In the genomic region with DNA sequence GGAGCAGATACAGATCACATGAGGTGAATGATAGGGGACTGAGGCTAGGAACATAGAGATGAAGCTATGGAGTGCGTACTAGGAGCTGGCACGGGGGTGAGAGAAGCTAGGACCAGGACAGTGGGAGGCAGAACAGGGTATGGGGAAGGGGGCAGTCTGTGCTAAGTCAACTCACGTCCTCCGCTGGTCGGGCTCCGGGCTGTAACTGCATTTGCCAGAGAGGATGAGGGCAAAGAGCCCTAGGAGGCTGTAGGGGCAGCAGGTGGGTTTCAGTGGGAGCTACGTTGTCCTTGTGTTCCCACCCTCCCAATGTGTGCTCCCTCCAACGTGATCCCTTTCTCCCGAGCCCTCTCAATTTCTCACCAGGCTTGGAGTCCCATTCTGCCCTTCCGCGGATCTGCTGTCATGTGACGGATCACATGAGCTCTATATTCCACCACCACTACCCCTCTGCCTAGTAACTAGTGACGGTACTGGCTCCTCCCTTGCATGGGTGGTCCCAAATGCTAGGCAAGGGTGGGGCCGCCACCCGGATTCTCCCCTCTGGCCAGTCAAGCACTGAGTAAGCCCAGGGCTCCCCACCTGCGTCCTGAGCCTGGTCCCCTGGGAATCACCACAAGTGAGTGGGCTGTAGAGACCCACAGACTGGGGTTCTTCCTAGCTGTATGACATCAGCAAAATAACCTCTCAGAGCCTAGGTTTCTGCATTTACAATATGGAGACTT, we compare ENCODE assay signal across 8 cellular contexts. TPM values are rescaled to one million over a fixed set of nuclear protein-coding genes. Genes with fewer than 3 reads are reported as not detected.
DNase-seq lines count a peak whose midpoint lies in the region; ATAC-seq and TF ChIP-seq lines count a peak whose summit lies in the region.

Gene TPP1, minus strand, starts transcription at position 402 of the 725 bp plus-strand sequence. Its CDS starts 22 bp downstream, at position 380.

- H3K4me1 ChIP-seq in SK-N-SH (ENCODE audit: control insufficient read depth in 1 of 2, insufficient read depth in 2 of 2, low read depth in 1 of 2, low read length in 1 of 2) (peaks cover 7 to 9% of the 10 kb centered on the region in 2 experiments; a peak in 3 of 4 replicates), testis (no peaks in the 10 kb centered on the region)

- intact Hi-C loops in testis (cut with DNase I; ENCODE audit: low total_unique reads): no loop called here

- CTCF ChIA-PET in GM10248 (lab: Yijun Ruan, JAX) (interaction anchor here (1.1 to 2.9 kb wide), 16 partner anchors 8 to 118 kb away, joined by 3 to 20 read pairs (median 5); partner anchors contain the start of genes ILK, MRPL17 and RRP8), SK-N-SH (lab: Yijun Ruan, JAX) (interaction anchor here (0.6 to 1.9 kb wide), 9 partner anchors 11 to 240 kb away, joined by 3 to 5 read pairs (median 3); no protein-coding TSS in a partner anchor)

- ATAC-seq in HG02610 (IDR thresholded peaks at IDR 0.05; ENCODE audit: unreplicated experiment): peak; percentile 96
- ATAC-seq in omental fat pad (ENCODE audit: low FRiP score): peak; percentile 96

- H3K27me3 ChIP-seq in SK-N-SH (ENCODE audit: insufficient read depth) (no peaks in the 10 kb centered on the region), testis (no peaks in the 10 kb centered on the region)

- POLR2A ChIA-PET in GM10248 (lab: Yijun Ruan, JAX) (interaction anchor here (0.7 to 2.6 kb wide), 6 partner anchors 15 to 143 kb away, joined by 3 to 12 read pairs (median 4); partner anchors contain the start of genes ARFIP2, ILK, MRPL17 and TIMM10B), SK-N-SH (lab: Yijun Ruan, JAX) (interaction anchor here (0.6 to 4.5 kb wide), 6 partner anchors 11 to 78 kb away, joined by 3 to 29 read pairs (median 6); partner anchors contain the start of genes ILK and MRPL17)

- H2AFZ ChIP-seq in SK-N-SH (ENCODE audit: low read depth): peak within 1 kb of the TSS; percentile 94

- WGBS in SK-N-SH (ENCODE audit: low lambda C conversion rate): 0% methylated on average over 13 of the region's 16 CpGs
- 10 to 22% methylated on average over 14 to 16 of the region's 16 CpGs for WGBS in testis, 2 donors

- H3K9ac ChIP-seq in SK-N-SH: peak within 1 kb of the TSS; percentile 62

- TF ChIP-seq CTCF in GM10248 (IDR thresholded peaks at IDR 0.05; ENCODE audit: control extremely low read depth, extremely low read depth, low read depth, missing control alignments) (no peak), SK-N-SH (IDR thresholded peaks at IDR 0.05) (no peak), omental fat pad (IDR thresholded peaks at IDR 0.05) (no peak), testis (IDR thresholded peaks at IDR 0.05) (no peak)

- peaks cover 5% of the 10 kb centered on the region for H3F3A ChIP-seq in SK-N-SH (replicated peaks; ENCODE audit: insufficient read depth)

- H4K20me1 ChIP-seq in SK-N-SH (ENCODE audit: insufficient read depth): no peaks in the 10 kb centered on the region

- H3K9me3 ChIP-seq in SK-N-SH: no peaks in the 10 kb centered on the region
- no peaks in the 10 kb centered on the region for H3K9me3 ChIP-seq in testis

- TF ChIP-seq EP300 in SK-N-SH (IDR thresholded peaks at IDR 0.05; ENCODE audit: borderline replicate concordance in 1 of 2, low read depth in 1 of 2, low read length in 1 of 2): no peak

- peaks cover 15% of the 10 kb centered on the region; the same call in 1 of the 2 replicates for H3K79me2 ChIP-seq in SK-N-SH (ENCODE audit: insufficient read depth)

- DNase-seq in GM10248 (ENCODE audit: extremely low spot score) (peak; percentile 97), NCI-H1092 (lab: John Stamatoyannopoulos, UW) (peak; percentile 92), SK-N-SH (peak; percentile 97), glomerular endothelial cell (ENCODE audit: extremely low read depth, low read depth, low spot score) (peak; percentile 85), omental fat pad (ENCODE audit: low spot score) (peak; percentile 89), testis (peak; percentile 96)
- peak; percentile 86 for DNase-seq in activated naive CD4-positive, alpha-beta T cell treated with anti-CD3 and anti-CD28 coated beads, Interleukin-2, amount 50 U/mL, for 16 hours

- peak; percentile 73 for TF ChIP-seq POLR2A in testis (IDR thresholded peaks at IDR 0.05)

- H3K9me2 ChIP-seq in SK-N-SH: no peaks in the 10 kb centered on the region

- peak within 1 kb of the TSS; percentile 68 to 90 for H3K4me3 ChIP-seq in SK-N-SH (ENCODE audit: low read depth in 2 of 2, low read length in 1 of 2)
- H3K4me3 ChIP-seq in testis: peak within 1 kb of the TSS; percentile 64 to 75

- H3K36me3 ChIP-seq in SK-N-SH (replicated peaks in 1 of 2; ENCODE audit: control insufficient read depth in 1 of 2, insufficient read depth in 2 of 2, low read length in 1 of 2) (peaks cover 0 to 23% of the 10 kb centered on the region in 2 experiments), testis (ENCODE audit: low read depth, missing control alignments) (no peaks in the 10 kb centered on the region)

- peak within 1 kb of the TSS; percentile 97 for H3K4me2 ChIP-seq in SK-N-SH

- H3K27ac ChIP-seq in SK-N-SH (ENCODE audit: low read depth in 2 of 2, low read length in 1 of 2) (peak within 1 kb of the TSS; percentile 49 to 51; a peak in 2 of 4 replicates), testis (peak within 1 kb of the TSS; percentile 86 to 87)

- TF ChIP-seq RAD21 in SK-N-SH (IDR thresholded peaks at IDR 0.05; ENCODE audit: low read length): no peak

TF ChIP-seq in SK-N-SH, 30 proteins besides CTCF, POLR2A, EP300 and RAD21:
- TF ChIP-seq SMC3 (IDR thresholded peaks at IDR 0.05; ENCODE audit: low read depth, low read length) (no peak), ELF1 (IDR thresholded peaks at IDR 0.05) (peak; percentile 70), GABPA (IDR thresholded peaks at IDR 0.05; ENCODE audit: low read depth) (no peak), POLR2AphosphoS5 (IDR thresholded peaks at IDR 0.05; ENCODE audit: low read depth, low read length) (peak; percentile 82), MXI1 (IDR thresholded peaks at IDR 0.05; ENCODE audit: low read depth, low read length) (0 out of 2 replicates have a peak, but pooled peaks have one; percentile 64), TEAD4 (IDR thresholded peaks at IDR 0.05; ENCODE audit: borderline replicate concordance, insufficient read depth) (no peak), USF1 (IDR thresholded peaks at IDR 0.05; ENCODE audit: borderline replicate concordance, low read depth) (peak; percentile 99), TAF1 (IDR thresholded peaks at IDR 0.05; ENCODE audit: borderline replicate concordance, low read depth, low read length) (peak; percentile 56; the same call in 1 of the 2 replicates), CHD2 (IDR thresholded peaks at IDR 0.05; ENCODE audit: low read length, partially characterized antibody) (peak; percentile 38), TCF12 (IDR thresholded peaks at IDR 0.05) (peak; percentile 19; the same call in 1 of the 2 replicates), USF2 (IDR thresholded peaks at IDR 0.05; ENCODE audit: borderline replicate concordance, low read depth, low read length) (peak; percentile 98), RCOR1 (IDR thresholded peaks at IDR 0.05; ENCODE audit: low read length) (peak; percentile 51; the same call in 1 of the 2 replicates), SIN3A (IDR thresholded peaks at IDR 0.05; ENCODE audit: borderline replicate concordance, low read depth, low read length) (peak; percentile 86), RFX5 (IDR thresholded peaks at IDR 0.05; ENCODE audit: low read length) (peak; percentile 100), MEF2A (IDR thresholded peaks at IDR 0.05; ENCODE audit: borderline replicate concordance, low read depth) (no peak)
- TF ChIP-seq, protein P1, sequence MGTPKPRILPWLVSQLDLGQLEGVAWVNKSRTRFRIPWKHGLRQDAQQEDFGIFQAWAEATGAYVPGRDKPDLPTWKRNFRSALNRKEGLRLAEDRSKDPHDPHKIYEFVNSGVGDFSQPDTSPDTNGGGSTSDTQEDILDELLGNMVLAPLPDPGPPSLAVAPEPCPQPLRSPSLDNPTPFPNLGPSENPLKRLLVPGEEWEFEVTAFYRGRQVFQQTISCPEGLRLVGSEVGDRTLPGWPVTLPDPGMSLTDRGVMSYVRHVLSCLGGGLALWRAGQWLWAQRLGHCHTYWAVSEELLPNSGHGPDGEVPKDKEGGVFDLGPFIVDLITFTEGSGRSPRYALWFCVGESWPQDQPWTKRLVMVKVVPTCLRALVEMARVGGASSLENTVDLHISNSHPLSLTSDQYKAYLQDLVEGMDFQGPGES (IDR thresholded peaks at IDR 0.05; ENCODE audit: low read depth, low read length): no peak; the same call in 1 of the 2 replicates
- TF ChIP-seq, protein P2, sequence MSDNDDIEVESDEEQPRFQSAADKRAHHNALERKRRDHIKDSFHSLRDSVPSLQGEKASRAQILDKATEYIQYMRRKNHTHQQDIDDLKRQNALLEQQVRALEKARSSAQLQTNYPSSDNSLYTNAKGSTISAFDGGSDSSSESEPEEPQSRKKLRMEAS (IDR thresholded peaks at IDR 0.05; ENCODE audit: low read depth): 0 out of 2 replicates have a peak, but pooled peaks have one; percentile 24

RNA-seq across cellular contexts. Expression of gene TPP1, which starts in this region (rescaled TPM):
- polyA plus RNA-seq in SK-N-SH (2012; rRNA removed) (94.0 and 105 TPM in 2 replicates), testis (ENCODE audit: insufficient read depth, low read depth, low replicate concordance) (60.9 TPM)
- polyA plus RNA-seq in SK-N-SH (2012; cell fraction: cytosol; rRNA removed): 81.8 and 90.2 TPM in 2 replicates
- 115 and 129 TPM in 2 replicates for polyA plus RNA-seq in SK-N-SH (2012; cell fraction: nucleus; rRNA removed)
- total RNA-seq in glomerular endothelial cell (221 and 241 TPM in 2 replicates), omental fat pad (10 to 100 TPM; 73.8 to 95.0 (median 83.9) TPM), testis (100 to 1,000 TPM; 134 to 151 TPM)

Comparison
In these comparisons a context has a peak if more than half of its experiments do, and no peak if none do; other contexts are left out.
1. Peak in every context shown above with its lines: DNase-seq, ATAC-seq, H3K4me3 ChIP-seq and H3K27ac ChIP-seq.